8 cellular contexts compared by ENCODE assay signal in genomic region chr7:39623312-39624201, GRCh38. TPM values are rescaled to one million over a fixed set of nuclear protein-coding genes. Genes with fewer than 3 reads are reported as not detected.
DNase-seq lines count a peak whose midpoint lies in the region; ATAC-seq and TF ChIP-seq lines count a peak whose summit lies in the region.

TSS of gene RALA (plus strand) at chr7:39623572. CDS start at chr7:39686668, 63,096 bp downstream.

- no peaks in the 10 kb centered on the region for H3K9me3 ChIP-seq in suprapubic skin

- under 1% methylated on average over 15 of the region's 100 CpGs for WGBS in suprapubic skin

- DNase-seq in NCI-H1048 (lab: John Stamatoyannopoulos, UW) (peak; percentile 80), SKM-1 (lab: John Stamatoyannopoulos, UW; ENCODE audit: unreplicated experiment) (peak; percentile 90), glomerular endothelial cell (ENCODE audit: extremely low read depth, low read depth, low spot score) (no peak), occipital lobe (lab: John Stamatoyannopoulos, UW) (peak; percentile 93), suprapubic skin (ENCODE audit: low spot score in 2 of 2) (peak; percentile 95)
- peak; percentile 85 to 90 for DNase-seq in activated naive CD4-positive, alpha-beta T cell treated with anti-CD3 and anti-CD28 coated beads, Interleukin-2, amount 50 U/mL, for 72 hours (ENCODE audit: low spot score in 2 of 2)

- TF ChIP-seq POLR2A in suprapubic skin (IDR thresholded peaks at IDR 0.05), result peak; percentile 7 to 73

- peak; percentile 97 for ATAC-seq in HG02571 (IDR thresholded peaks at IDR 0.05; ENCODE audit: unreplicated experiment)
- ATAC-seq in activated naive CD4-positive, alpha-beta T cell treated with anti-CD3 and anti-CD28 coated beads, Interleukin-2, amount 50 U/mL, for 72 hours, result peak; percentile 98 to 99

- H3K9me3 Mint-ChIP-seq in activated naive CD4-positive, alpha-beta T cell treated with anti-CD3 and anti-CD28 coated beads, Interleukin-2, amount 50 U/mL, for 72 hours, result no peaks in the 10 kb centered on the region

- no peaks in the 10 kb centered on the region for H3K27me3 ChIP-seq in suprapubic skin

- H3K4me1 ChIP-seq in suprapubic skin, result peaks cover 48% of the 10 kb centered on the region

- peak within 1 kb of the TSS; percentile 83 for H3K4me3 ChIP-seq in GM08714 (ENCODE audit: low read length)
- peak within 1 kb of the TSS; percentile 64 for H3K4me3 ChIP-seq in suprapubic skin

- TF ChIP-seq EP300 in suprapubic skin (IDR thresholded peaks at IDR 0.05), result no peak

- TF ChIP-seq CTCF in suprapubic skin (IDR thresholded peaks at IDR 0.05), result no peak

- H3K27ac Mint-ChIP-seq in activated naive CD4-positive, alpha-beta T cell treated with anti-CD3 and anti-CD28 coated beads, Interleukin-2, amount 50 U/mL, for 72 hours, result peak within 1 kb of the TSS; percentile 87 to 99

- H3K27ac ChIP-seq in suprapubic skin, result peak within 1 kb of the TSS; percentile 84

- no peaks in the 10 kb centered on the region for H3K36me3 ChIP-seq in suprapubic skin

- H3K36me3 Mint-ChIP-seq in activated naive CD4-positive, alpha-beta T cell treated with anti-CD3 and anti-CD28 coated beads, Interleukin-2, amount 50 U/mL, for 72 hours, result peaks cover 17% of the 10 kb centered on the region in 2 donors

RNA-seq across cellular contexts. Expression of gene RALA, which starts in this region (rescaled TPM):
- total RNA-seq in activated naive CD4-positive, alpha-beta T cell treated with anti-CD3 and anti-CD28 coated beads, Interleukin-2, amount 50 U/mL, for 72 hours, result 10 to 100 TPM; 27.8 to 32.7 TPM
- total RNA-seq in glomerular endothelial cell, result 143 and 176 TPM in 2 replicates
- total RNA-seq in occipital lobe, result 39.3 TPM
- total RNA-seq in suprapubic skin, result 10 to 100 TPM; 15.5 to 24.1 (median 15.9) TPM
